In genomic region chr2:120638450-120638849, GRCh38 we compare ENCODE assay signal across 12 cellular contexts.
DNase-seq lines count a peak whose midpoint lies in the region; TF ChIP-seq lines count a peak whose summit lies in the region.
"Had no signal": no experiment of that assay in that cellular context is flagged by ENCODE, and none has a peak within 500 bp of the region (broad histone marks: within the 10 kb centered on the region; RNA-seq: fewer than 3 reads in every experiment).

No MANE protein-coding gene starts in this region.

- peaks cover 35 to 61% of the 10 kb centered on the region in 2 donors for H3K4me1 ChIP-seq in thyroid gland
- H3K4me1 ChIP-seq in CD8-positive, alpha-beta memory T cell (ENCODE audit: insufficient read depth, low read length) = no peaks in the 10 kb centered on the region
- H3K4me1 ChIP-seq: Caco-2, HAP-1 had no signal

- H3K4me3 Mint-ChIP-seq in CD8-positive, alpha-beta memory T cell = no peak overlapping the region
- H3K4me3 Mint-ChIP-seq: B cell had no signal

- no peak overlapping the region for H3K4me3 ChIP-seq in thyroid gland (replicated peaks in 1 of 3)
- no peak overlapping the region for H3K4me3 ChIP-seq in CD8-positive, alpha-beta memory T cell (ENCODE audit: low read length)
- H3K4me3 ChIP-seq: BLaER1 treated with 17β-estradiol and CSF1 and Interleukin-3, amounts not matched to agents 10 nM and 100 nM; GM23248; HAP-1 had no signal

- H3K36me3 ChIP-seq in thyroid gland = no peaks in the 10 kb centered on the region
- H3K36me3 ChIP-seq in CD8-positive, alpha-beta memory T cell (ENCODE audit: insufficient read depth, low read length) = no peaks in the 10 kb centered on the region
- H3K36me3 ChIP-seq: BLaER1 treated with 17β-estradiol and CSF1 and Interleukin-3, amounts not matched to agents 10 nM and 100 nM; HAP-1 had no signal

- H3K27me3 ChIP-seq in thyroid gland = no peaks in the 10 kb centered on the region
- no peaks in the 10 kb centered on the region for H3K27me3 ChIP-seq in CD8-positive, alpha-beta memory T cell (ENCODE audit: insufficient read depth, low read length, poor library complexity, severe bottlenecking)
- H3K27me3 ChIP-seq: BLaER1 treated with 17β-estradiol and CSF1 and Interleukin-3, amounts not matched to agents 10 nM and 100 nM had no signal

- H3K9me3 Mint-ChIP-seq in CD8-positive, alpha-beta memory T cell = peaks cover 0 to 6% (median 0%) of the 10 kb centered on the region in 5 donors

- intact Hi-C loops in thyroid gland (cut with DNase I) = no loop called here

- H3K27ac ChIP-seq in thyroid gland = peak overlapping the region; percentile 11 to 42 (median 13)
- H3K27ac ChIP-seq in CD8-positive, alpha-beta memory T cell (ENCODE audit: low read depth, low read length) = no peak overlapping the region
- H3K27ac ChIP-seq: BLaER1 treated with 17β-estradiol and CSF1 and Interleukin-3, amounts not matched to agents 10 nM and 100 nM; GM23248 had no signal

- POLR2A ChIA-PET in CD8-positive, alpha-beta memory T cell (lab: Charles Lee) = no interaction called here

- H3K27me3 Mint-ChIP-seq in CD8-positive, alpha-beta memory T cell = no peaks in the 10 kb centered on the region

- no peak for TF ChIP-seq CTCF in thyroid gland (IDR thresholded peaks at IDR 0.05)

- no peaks in the 10 kb centered on the region for H3K9me3 ChIP-seq in thyroid gland
- no peaks in the 10 kb centered on the region for H3K9me3 ChIP-seq in CD8-positive, alpha-beta memory T cell (ENCODE audit: low read length)
- H3K9me3 ChIP-seq: BLaER1 treated with 17β-estradiol and CSF1 and Interleukin-3, amounts not matched to agents 10 nM and 100 nM; Caco-2; HAP-1 had no signal

- CTCF ChIA-PET in CD8-positive, alpha-beta memory T cell (lab: Charles Lee) = no interaction called here

- DNase-seq in dermis blood vessel endothelial cell = peak; percentile 6
- peak; percentile 62 for DNase-seq in mesenteric fat pad (ENCODE audit: low spot score)
- DNase-seq in thyroid gland = peak; percentile 61 to 65
- DNase-seq in hepatic stellate cell (ENCODE audit: low spot score) = no peak
- no peak for DNase-seq in CD8-positive, alpha-beta memory T cell
- no peak for DNase-seq in stimulated activated CD4-positive, alpha-beta T cell treated with anti-CD3 and anti-CD28 coated beads, Interleukin-12 subunit alpha, Interleukin-12 subunit beta, amount 100 ng/mL, for 4 hours
- DNase-seq: Caco-2, GM23248 had no signal

- TF ChIP-seq POLR2A in thyroid gland (IDR thresholded peaks at IDR 0.05) = no peak

- no peaks in the 10 kb centered on the region for H3K36me3 Mint-ChIP-seq in CD8-positive, alpha-beta memory T cell

- WGBS in thyroid gland, 2 donors = 43 to 75% methylated on average over 4 of the region's 4 CpGs

- no peaks in the 10 kb centered on the region for H3K4me1 Mint-ChIP-seq in CD8-positive, alpha-beta memory T cell
- H3K4me1 Mint-ChIP-seq: B cell had no signal

- TF ChIP-seq EP300 in Ishikawa (IDR thresholded peaks at IDR 0.05; ENCODE audit: borderline replicate concordance) = no peak

- TF ChIP-seq RAD21 in Ishikawa (IDR thresholded peaks at IDR 0.05; ENCODE audit: low read depth) = no peak

- no peak overlapping the region for H3K27ac Mint-ChIP-seq in CD8-positive, alpha-beta memory T cell
- H3K27ac Mint-ChIP-seq: B cell had no signal

TF ChIP-seq in Ishikawa, 13 proteins besides CTCF, POLR2A, EP300 and RAD21:
- no peak for TF ChIP-seq ZBTB7A (IDR thresholded peaks at IDR 0.05; ENCODE audit: low read depth)
- peak; percentile 44; the same call in 1 of the 2 replicates for TF ChIP-seq REST (IDR thresholded peaks at IDR 0.05; ENCODE audit: low read depth)
- TF ChIP-seq TAF1 (IDR thresholded peaks at IDR 0.05; ENCODE audit: low read depth) = no peak
- no peak for TF ChIP-seq CREB1 (IDR thresholded peaks at IDR 0.05; ENCODE audit: low read depth)
- TF ChIP-seq FOXM1 (IDR thresholded peaks at IDR 0.05; ENCODE audit: borderline replicate concordance, low read depth) = no peak

Comparison
In these comparisons a context has a peak if more than half of its experiments do, and no peak if none do; other contexts are left out.
1. DNase-seq: peak in dermis blood vessel endothelial cell (single experiment), mesenteric fat pad (single experiment) and thyroid gland (2 of 2); none in hepatic stellate cell (single experiment), CD8-positive, alpha-beta memory T cell (0 of 5) and stimulated activated CD4-positive, alpha-beta T cell treated with anti-CD3 and anti-CD28 coated beads, Interleukin-12 subunit alpha, Interleukin-12 subunit beta, amount 100 ng/mL, for 4 hours (single experiment).